8 cellular contexts compared by ENCODE assay signal in genomic region chr10:113126506-113127192, GRCh38.
DNase-seq lines count a peak whose midpoint lies in the region; ATAC-seq and TF ChIP-seq lines count a peak whose summit lies in the region.

No MANE protein-coding gene starts in this region.

- H3K9me3 ChIP-seq in HEK293 (ENCODE audit: control insufficient read depth, insufficient read depth, low read depth, low read length) (no peaks in the 10 kb centered on the region), tibial artery (no peaks in the 10 kb centered on the region)

- peak overlapping the region in 2 of 7 donors; percentile 6 to 55 for H3K27ac Mint-ChIP-seq in CD14-positive monocyte
- H3K27ac Mint-ChIP-seq in activated naive CD4-positive, alpha-beta T cell treated with anti-CD3 and anti-CD28 coated beads, Interleukin-2, amount 50 U/mL, for 24 hours: no peak overlapping the region

- no peak overlapping the region for H3K27ac ChIP-seq in HEK293 (ENCODE audit: extremely low read depth, low read depth, low read length)
- peak overlapping the region in 1 of 2 donors; percentile 24 for H3K27ac ChIP-seq in tibial artery

- peak overlapping the region; percentile 45 to 83 for H3K4me3 Mint-ChIP-seq in CD14-positive monocyte
- H3K4me3 Mint-ChIP-seq in activated naive CD4-positive, alpha-beta T cell treated with anti-CD3 and anti-CD28 coated beads, Interleukin-2, amount 50 U/mL, for 24 hours: peak overlapping the region; percentile 47

- H3K4me3 ChIP-seq in HEK293 (ENCODE audit: low read depth, low read length): peak overlapping the region; percentile 29
- peak overlapping the region; percentile 29 to 44 for H3K4me3 ChIP-seq in tibial artery

- H3K36me3 ChIP-seq in HEK293 (ENCODE audit: control insufficient read depth in 2 of 2, insufficient read depth in 1 of 2, low read length in 2 of 2): no peaks in the 10 kb centered on the region; a peak in 1 of 3 replicates
- no peaks in the 10 kb centered on the region for H3K36me3 ChIP-seq in tibial artery

- peak; percentile 84 for TF ChIP-seq CTCF in CD14-positive monocyte (IDR thresholded peaks at IDR 0.05)
- TF ChIP-seq CTCF in HEK293 (tag by site-specific recombination; IDR thresholded peaks at IDR 0.05): 0 out of 2 replicates have a peak, but pooled peaks have one; percentile 35
- peak; percentile 70 to 79 for TF ChIP-seq CTCF in tibial artery (IDR thresholded peaks at IDR 0.05)

- DNase-seq in CD14-positive monocyte (ENCODE audit: low spot score) (peak; percentile 56), germinal center (ENCODE audit: low spot score) (peak; percentile 26), occipital lobe (lab: John Stamatoyannopoulos, UW) (peak; percentile 53), tibial artery (peak; percentile 70 to 83)

- CTCF ChIA-PET in HEK293 (lab: Yijun Ruan, JAX): interaction anchor here (0.6 to 2.4 kb wide), 31 partner anchors 15 to 1922 kb away, joined by 3 to 9 read pairs (median 3); no protein-coding TSS in a partner anchor

- H3K4me1 Mint-ChIP-seq in CD14-positive monocyte: peaks cover 18% of the 10 kb centered on the region
- peaks cover 11% of the 10 kb centered on the region for H3K4me1 Mint-ChIP-seq in activated naive CD4-positive, alpha-beta T cell treated with anti-CD3 and anti-CD28 coated beads, Interleukin-2, amount 50 U/mL, for 24 hours

- H3K27me3 ChIP-seq in tibial artery: no peaks in the 10 kb centered on the region

- no peak for ATAC-seq in HG02973 (IDR thresholded peaks at IDR 0.05; ENCODE audit: unreplicated experiment)

- peaks cover 0 to 2% (median 0%) of the 10 kb centered on the region in 7 donors for H3K9me3 Mint-ChIP-seq in CD14-positive monocyte
- no peaks in the 10 kb centered on the region for H3K9me3 Mint-ChIP-seq in activated naive CD4-positive, alpha-beta T cell treated with anti-CD3 and anti-CD28 coated beads, Interleukin-2, amount 50 U/mL, for 24 hours

- H3K36me3 Mint-ChIP-seq in CD14-positive monocyte: peaks cover 16 to 24% of the 10 kb centered on the region in 2 donors
- H3K36me3 Mint-ChIP-seq in activated naive CD4-positive, alpha-beta T cell treated with anti-CD3 and anti-CD28 coated beads, Interleukin-2, amount 50 U/mL, for 24 hours: no peaks in the 10 kb centered on the region

- POLR2A ChIA-PET in HEK293 (lab: Yijun Ruan, JAX): interaction anchor here (0.7 kb wide), 1 partner anchor 27 kb away, joined by 4 read pairs; no protein-coding TSS in a partner anchor

- intact Hi-C loops in CD14-positive monocyte (cut with micrococcal nuclease) (loop anchor here (5.0 to 10.0 kb wide), 3 partner anchors 402 to 562 kb away; no protein-coding TSS in a partner anchor), tibial artery (cut with DNase I; ENCODE audit: low total_unique reads) (loop anchor here (5.0 to 10.0 kb wide), 3 partner anchors 162 to 562 kb away; no protein-coding TSS in a partner anchor)

- peaks cover 17 to 50% (median 44%) of the 10 kb centered on the region in 3 donors for H3K27me3 Mint-ChIP-seq in CD14-positive monocyte (ENCODE audit: low read depth in 3 of 3)
- peaks cover 32% of the 10 kb centered on the region for H3K27me3 Mint-ChIP-seq in activated naive CD4-positive, alpha-beta T cell treated with anti-CD3 and anti-CD28 coated beads, Interleukin-2, amount 50 U/mL, for 24 hours

- 0 out of 2 replicates have a peak, but pooled peaks cover 6% of the 10 kb centered on the region for H3K4me1 ChIP-seq in HEK293 (ENCODE audit: control insufficient read depth, insufficient read depth, low read length)
- peaks cover 0 to 63% (median 17%) of the 10 kb centered on the region in 4 donors for H3K4me1 ChIP-seq in tibial artery

TF ChIP-seq in HEK293, 187 proteins besides CTCF, POLR2A, EP300 and RAD21 (continues in another document):
- 0 out of 2 replicates have a peak, but pooled peaks have one; percentile 23 for TF ChIP-seq ZNF184 (tag by site-specific recombination; IDR thresholded peaks at IDR 0.05)
- TF ChIP-seq MYNN (tag by site-specific recombination; IDR thresholded peaks at IDR 0.05; ENCODE audit: borderline replicate concordance): no peak
- TF ChIP-seq ZNF174 (tag by site-specific recombination; IDR thresholded peaks at IDR 0.05): no peak
- TF ChIP-seq BCL6B (tag by site-specific recombination; IDR thresholded peaks at IDR 0.05): no peak
- peak; percentile 7; the same call in 1 of the 2 replicates for TF ChIP-seq ZNF654 (tag by site-specific recombination; IDR thresholded peaks at IDR 0.05; ENCODE audit: low read depth)
- TF ChIP-seq ZNF488 (tag by site-specific recombination; IDR thresholded peaks at IDR 0.05): no peak

TF ChIP-seq in PFSK-1, 5 proteins besides CTCF, POLR2A, EP300 and RAD21:
- TF ChIP-seq REST (IDR thresholded peaks at IDR 0.05; ENCODE audit: insufficient read depth in 1 of 2, low read depth in 2 of 2, low read length in 2 of 2) (0 out of 4 replicates have a peak, but pooled peaks of 1 of the 2 experiments have one; percentile 12), POLR2AphosphoS5 (IDR thresholded peaks at IDR 0.05; ENCODE audit: low read depth, low read length) (no peak; the same call in 1 of the 2 replicates), TAF1 (IDR thresholded peaks at IDR 0.05; ENCODE audit: borderline replicate concordance, insufficient read depth, low read length) (no peak), SIN3A (IDR thresholded peaks at IDR 0.05; ENCODE audit: borderline replicate concordance, insufficient read depth, low read length) (no peak), FOXP2 (optimal IDR thresholded peaks at IDR 0.05; ENCODE audit: borderline replicate concordance, extremely low read depth, extremely low read length, insufficient read depth) (peak; percentile 49)

Comparison
In these comparisons a context has a peak if more than half of its experiments do, and no peak if none do; other contexts are left out.
1. DNase-seq: peak in every context shown above with its lines; median percentile 76 in tibial artery; 56 in CD14-positive monocyte; 53 in occipital lobe; 26 in germinal center.